9 cellular contexts compared by ENCODE assay signal in the genomic region with DNA sequence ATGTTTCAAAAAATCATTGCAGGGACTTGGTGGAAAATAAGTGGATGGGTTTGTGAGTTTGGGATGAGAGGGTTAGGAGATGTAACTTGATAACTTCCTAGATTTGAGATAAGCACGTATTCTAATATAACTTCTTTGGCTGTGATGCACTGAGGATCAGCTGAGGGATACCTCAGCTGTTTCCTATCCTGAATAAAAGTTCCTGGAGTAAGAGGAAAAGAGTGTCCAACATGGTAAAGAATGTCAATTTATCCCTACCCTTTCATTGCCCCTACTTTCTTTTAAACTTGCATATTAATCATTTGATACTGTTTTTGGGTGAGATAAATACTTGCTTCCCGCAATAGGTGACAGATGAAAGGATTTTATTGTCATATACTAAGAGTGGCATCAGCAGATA. TPM values are rescaled to one million over a fixed set of nuclear protein-coding genes. Genes with fewer than 3 reads are reported as not detected.
A peak's percentile ranks its signal among the peaks of the same experiment; 100 is the strongest.
DNase-seq lines count a peak whose midpoint lies in the region; ATAC-seq, FAIRE-seq and TF ChIP-seq lines count a peak whose summit lies in the region.
"Had no signal": no experiment of that assay in that cellular context is flagged by ENCODE, and none has a peak within 500 bp of the region (broad histone marks: within the 10 kb centered on the region; RNA-seq: fewer than 3 reads in every experiment).

No MANE protein-coding gene starts in this region.

- no peak overlapping the region for H3K27ac ChIP-seq in neural cell (ENCODE audit: low read length)
- H3K27ac ChIP-seq in small intestine (ENCODE audit: low read depth in 1 of 2, low read length in 1 of 2), result no peak overlapping the region

- peak overlapping the region; percentile 98 for H3K27ac Mint-ChIP-seq in dendritic cell treated with granulocyte-macrophage colony-stimulating factor and Interleukin-4, amounts not matched to agents 40 ng/mL and 50 ng/mL, for 4 days

- H3K36me3 Mint-ChIP-seq in dendritic cell treated with granulocyte-macrophage colony-stimulating factor and Interleukin-4, amounts not matched to agents 40 ng/mL and 50 ng/mL, for 4 days (ENCODE audit: low read depth), result peaks cover 20% of the 10 kb centered on the region

- H2AFZ ChIP-seq in Loucy (ENCODE audit: low read length), result peak overlapping the region; percentile 97; the same call in 1 of the 2 replicates
- H2AFZ ChIP-seq in neural cell (ENCODE audit: low read depth, low read length), result no peak overlapping the region

- peaks cover 34% of the 10 kb centered on the region for H3K4me1 Mint-ChIP-seq in dendritic cell treated with granulocyte-macrophage colony-stimulating factor and Interleukin-4, amounts not matched to agents 40 ng/mL and 50 ng/mL, for 4 days (ENCODE audit: low read depth)

- H3K27me3 Mint-ChIP-seq in dendritic cell treated with granulocyte-macrophage colony-stimulating factor and Interleukin-4, amounts not matched to agents 40 ng/mL and 50 ng/mL, for 4 days, result no peaks in the 10 kb centered on the region

- H3K9me3 Mint-ChIP-seq in dendritic cell treated with granulocyte-macrophage colony-stimulating factor and Interleukin-4, amounts not matched to agents 40 ng/mL and 50 ng/mL, for 4 days, result no peaks in the 10 kb centered on the region

- no peaks in the 10 kb centered on the region; the same call in 1 of the 2 replicates for H3K36me3 ChIP-seq in BE2C
- H3K36me3 ChIP-seq in Loucy (ENCODE audit: insufficient read depth, low read length), result no peaks in the 10 kb centered on the region
- no peaks in the 10 kb centered on the region for H3K36me3 ChIP-seq in neural cell (ENCODE audit: insufficient read depth, low read length)
- H3K36me3 ChIP-seq in small intestine (ENCODE audit: control insufficient read depth in 2 of 2, insufficient read depth in 2 of 2, low read length in 2 of 2), result no peaks in the 10 kb centered on the region

- no peak for TF ChIP-seq RAD21 in neural cell (conservative IDR thresholded peaks at IDR 0.05)

- H3K4me3 ChIP-seq in BE2C (ENCODE audit: low read depth, low read length) (peak overlapping the region; percentile 94), Loucy (ENCODE audit: low read length, poor library complexity, severe bottlenecking) (peak overlapping the region; percentile 96), neural cell (ENCODE audit: low read length) (peak overlapping the region; percentile 87), small intestine (ENCODE audit: low read depth in 1 of 2, low read length in 2 of 2) (peak overlapping the region in 1 of 2 donors; percentile 63)

- no peak for TF ChIP-seq EP300 in neural cell (conservative IDR thresholded peaks at IDR 0.05; ENCODE audit: poor library complexity, severe bottlenecking)

- TF ChIP-seq CTCF in BE2C (IDR thresholded peaks at IDR 0.05; ENCODE audit: low read depth, low read length) (no peak), Loucy (conservative IDR thresholded peaks at IDR 0.05; ENCODE audit: low read length) (no peak), neural cell (IDR thresholded peaks at IDR 0.05; ENCODE audit: poor library complexity, severe bottlenecking) (no peak)

- H3K9ac ChIP-seq in Loucy (ENCODE audit: low read depth, low read length, poor library complexity, severe bottlenecking) (peak overlapping the region; percentile 79), neural cell (ENCODE audit: low read length) (no peak overlapping the region)

- no peak for FAIRE-seq in small intestine (lab: Jason Lieb, UNC)

- H3K4me2 ChIP-seq in Loucy (ENCODE audit: low read depth, low read length, poor library complexity, severe bottlenecking), result peak overlapping the region; percentile 89
- peak overlapping the region; percentile 82 for H3K4me2 ChIP-seq in neural cell (ENCODE audit: low read length)

- no peaks in the 10 kb centered on the region for H3F3A ChIP-seq in Loucy (ENCODE audit: low read depth)
- H3F3A ChIP-seq in neural cell (ENCODE audit: insufficient read depth, low read length, poor library complexity, severe bottlenecking), result no peaks in the 10 kb centered on the region

- ATAC-seq in GM18867 (IDR thresholded peaks at IDR 0.05; ENCODE audit: unreplicated experiment), result no peak

- no peaks in the 10 kb centered on the region for H3K9me3 ChIP-seq in BE2C
- no peaks in the 10 kb centered on the region for H3K9me3 ChIP-seq in Loucy (ENCODE audit: insufficient read depth, low read depth, low read length)
- no peaks in the 10 kb centered on the region for H3K9me3 ChIP-seq in neural cell (ENCODE audit: low read length)
- H3K9me3 ChIP-seq in small intestine (ENCODE audit: control insufficient read depth, low read depth), result no peaks in the 10 kb centered on the region

- intact Hi-C loops in dendritic cell treated with granulocyte-macrophage colony-stimulating factor and Interleukin-4, amounts not matched to agents 40 ng/mL and 50 ng/mL, for 4 days (cut with micrococcal nuclease), result loop anchor here (5.0 kb wide), 1 partner anchor 749 kb away; the partner anchor contains the start of gene METTL13

- peaks cover 33% of the 10 kb centered on the region for H4K20me1 ChIP-seq in Loucy (ENCODE audit: insufficient read depth, low read length, poor library complexity, severe bottlenecking)
- H4K20me1 ChIP-seq in neural cell (ENCODE audit: insufficient read depth), result no peaks in the 10 kb centered on the region

- no peaks in the 10 kb centered on the region for H3K4me1 ChIP-seq in BE2C
- peaks cover 30% of the 10 kb centered on the region for H3K4me1 ChIP-seq in Loucy (ENCODE audit: insufficient read depth, low read length, poor library complexity, severe bottlenecking)
- peaks cover 0 to 2% of the 10 kb centered on the region in 2 donors for H3K4me1 ChIP-seq in small intestine (ENCODE audit: control insufficient read depth in 2 of 2, insufficient read depth in 1 of 2, low read depth in 1 of 2, low read length in 1 of 2)

- WGBS in small intestine, 3 donors, result 6 to 22% (median 20%) methylated on average over 2 of the region's 2 CpGs

- peak overlapping the region; percentile 93 for H3K4me3 Mint-ChIP-seq in dendritic cell treated with granulocyte-macrophage colony-stimulating factor and Interleukin-4, amounts not matched to agents 40 ng/mL and 50 ng/mL, for 4 days

- H3K27me3 ChIP-seq in BE2C (no peaks in the 10 kb centered on the region), Loucy (ENCODE audit: insufficient read depth, low read length, poor library complexity, severe bottlenecking) (no peaks in the 10 kb centered on the region), neural cell (ENCODE audit: insufficient read depth, low read depth, low read length) (no peaks in the 10 kb centered on the region), small intestine (ENCODE audit: control insufficient read depth in 2 of 2, insufficient read depth in 2 of 2, low read length in 2 of 2) (no peaks in the 10 kb centered on the region)

- DNase-seq in BE2C (no peak), C1 segment of cervical spinal cord (lab: John Stamatoyannopoulos, UW) (no peak), small intestine (no peak)
- DNase-seq in stimulated activated CD4-positive, alpha-beta T cell treated with anti-CD3 and anti-CD28 coated beads, Interleukin-1b, Interleukin-23, amount 100 ng/mL, for 48 hours, result no peak
- DNase-seq: NCI-H1105 had no signal

- H3K9me2 ChIP-seq in Loucy (replicated peaks; ENCODE audit: low read depth, low read length), result no peaks in the 10 kb centered on the region
- no peaks in the 10 kb centered on the region for H3K9me2 ChIP-seq in neural cell (ENCODE audit: insufficient read depth, low read length)

- H3K79me2 ChIP-seq in Loucy (ENCODE audit: insufficient read depth, low read length) (peaks cover 33% of the 10 kb centered on the region), neural cell (replicated peaks; ENCODE audit: insufficient read depth, low read length) (peaks cover 25% of the 10 kb centered on the region)

TF ChIP-seq in neural cell, 6 proteins besides CTCF, POLR2A, EP300 and RAD21:
- TF ChIP-seq EZH2 (IDR thresholded peaks at IDR 0.05; ENCODE audit: borderline replicate concordance, insufficient read depth, low read length, poor library complexity, severe bottlenecking), result no peak
- no peak for TF ChIP-seq MXI1 (conservative IDR thresholded peaks at IDR 0.05; ENCODE audit: poor library complexity, severe bottlenecking)

RNA-seq across cellular contexts. Expression of gene SUCO, which starts 1.5 kb away (rescaled TPM):
- 18.5 TPM for polyA plus RNA-seq in BE2C (2012; ENCODE audit: insufficient read depth, insufficient read length, low read depth)
- 43.4 and 45.5 TPM in 2 replicates for polyA plus RNA-seq in neural cell
- polyA minus RNA-seq in neural cell, result 132 and 142 TPM in 2 replicates
- 10 to 100 TPM; 11.4 to 13.0 (median 12.0) TPM for polyA plus RNA-seq in small intestine
